In genomic region chr10:126663880-126664279, GRCh38 we compare ENCODE assay signal across 13 cellular contexts. TPM values are rescaled to one million over a fixed set of nuclear protein-coding genes. Genes with fewer than 3 reads are reported as not detected.
DNase-seq lines count a peak whose midpoint lies in the region; ATAC-seq, FAIRE-seq and TF ChIP-seq lines count a peak whose summit lies in the region.
"Had no signal": no experiment of that assay in that cellular context is flagged by ENCODE, and none has a peak within 500 bp of the region (broad histone marks: within the 10 kb centered on the region; RNA-seq: fewer than 3 reads in every experiment).

No MANE protein-coding gene starts in this region.

- FAIRE-seq in bronchial epithelial cell (lab: Jason Lieb, UNC): no peak

- TF ChIP-seq CTCF in IMR-90 (conservative IDR thresholded peaks at IDR 0.05; ENCODE audit: low read depth, low read length): no peak
- no peak for TF ChIP-seq CTCF in bronchial epithelial cell (IDR thresholded peaks at IDR 0.05; ENCODE audit: insufficient read depth, low read length, severe bottlenecking)
- no peak for TF ChIP-seq CTCF in GM13976 (IDR thresholded peaks at IDR 0.05; ENCODE audit: borderline replicate concordance, control extremely low read depth, extremely low read depth, insufficient read depth, missing control alignments)

- H3K23ac ChIP-seq in IMR-90 (ENCODE audit: low read depth, low read length): no peak overlapping the region

- no peak overlapping the region for H2AFZ ChIP-seq in IMR-90 (replicated peaks; ENCODE audit: low read length, poor library complexity)

- H4K91ac ChIP-seq in IMR-90 (ENCODE audit: insufficient read depth, low read depth, low read length): no peak overlapping the region

- H2AK9ac ChIP-seq in IMR-90 (replicated peaks; ENCODE audit: low read depth, low read length, poor library complexity): no peak overlapping the region

- no peak overlapping the region for H3K27ac ChIP-seq in IMR-90 (ENCODE audit: insufficient read depth, low read length)
- H3K27ac ChIP-seq: SJSA1 had no signal

- POLR2A ChIA-PET in IMR-90 (lab: Charles Lee; ENCODE audit: unreplicated experiment): no interaction called here

- no peaks in the 10 kb centered on the region for H3K4me1 ChIP-seq in IMR-90 (ENCODE audit: control insufficient read depth, insufficient read depth, low read length)
- H3K4me1 ChIP-seq: SJSA1 had no signal

- H3K4me3 ChIP-seq in IMR-90 (ENCODE audit: insufficient read depth, low read depth, low read length): no peak overlapping the region
- H3K4me3 ChIP-seq in bronchial epithelial cell (ENCODE audit: low read depth, low read length): no peak overlapping the region
- H3K4me3 ChIP-seq: SJSA1 had no signal

- H3K27me3 ChIP-seq in IMR-90 (ENCODE audit: control insufficient read depth, insufficient read depth, low read length) (no peaks in the 10 kb centered on the region), bronchial epithelial cell (ENCODE audit: control insufficient read depth, insufficient read depth, low read length) (no peaks in the 10 kb centered on the region)
- H3K27me3 ChIP-seq: SJSA1 had no signal

- no peak overlapping the region for H4K8ac ChIP-seq in IMR-90 (ENCODE audit: low read depth in 2 of 2, low read length in 2 of 2)

- no peak overlapping the region for H3K14ac ChIP-seq in IMR-90 (replicated peaks; ENCODE audit: low read depth, low read length)

- 33% methylated on average over 1 of the region's 5 CpGs; no CpG with 5 or more reads in 1 of the 2 experiments for WGBS in IMR-90 (ENCODE audit: extremely low coverage in 2 of 2, insufficient read length in 1 of 2), 2 experiments

- no peaks in the 10 kb centered on the region for H3K79me1 ChIP-seq in IMR-90 (ENCODE audit: low read depth in 1 of 2, low read length in 2 of 2)

- DNase-seq in A172 (ENCODE audit: low spot score): peak; percentile 41
- DNase-seq in IMR-90: peak; percentile 0
- peak; percentile 41 for DNase-seq in bronchial epithelial cell (ENCODE audit: low read depth)
- peak; percentile 34 for DNase-seq in iris pigment epithelial cell (ENCODE audit: low read depth)
- no peak for DNase-seq in stimulated activated CD4-positive, alpha-beta T cell treated with anti-CD3 and anti-CD28 coated beads, Interleukin-4, amount 100 ng/mL, for 4 hours
- DNase-seq in activated CD4-positive, CD25-positive, alpha-beta regulatory T cell (lab: John Stamatoyannopoulos, UW): no peak
- DNase-seq in activated CD4-positive, alpha-beta T cell treated with anti-CD3 and anti-CD28 coated beads for 4 hours: no peak
- DNase-seq in GM13976 (ENCODE audit: low spot score): no peak
- DNase-seq: ACHN; activated naive CD4-positive, alpha-beta T cell treated with anti-CD3 and anti-CD28 coated beads for 36 hours; H7; NCI-H446 treated with DMSO at 0.1 percent for 48 hours had no signal

- H3K9me1 ChIP-seq in IMR-90 (ENCODE audit: insufficient read depth, low read length): no peaks in the 10 kb centered on the region

- CTCF ChIA-PET in IMR-90 (lab: Yijun Ruan, JAX): no interaction called here

- no peak overlapping the region for H2BK20ac ChIP-seq in IMR-90 (ENCODE audit: low read depth, low read length)

- in situ Hi-C loops in IMR-90 (cut with MboI; ENCODE audit: low sequenced_read_pairs): no loop called here
- in situ Hi-C loops in GM13976 (cut with MboI; ENCODE audit: low sequenced_read_pairs, unreplicated experiment): no loop called here

- H4K20me1 ChIP-seq in IMR-90 (ENCODE audit: insufficient read depth, low read length): no peaks in the 10 kb centered on the region

- H3K36me3 ChIP-seq in IMR-90 (ENCODE audit: control insufficient read depth, insufficient read depth, low read length) (no peaks in the 10 kb centered on the region), bronchial epithelial cell (ENCODE audit: control insufficient read depth, insufficient read depth, low read length) (no peaks in the 10 kb centered on the region)
- H3K36me3 ChIP-seq: SJSA1 had no signal

- H3K18ac ChIP-seq in IMR-90 (ENCODE audit: low read depth, low read length): no peak overlapping the region

- no peak for TF ChIP-seq RAD21 in IMR-90 (IDR thresholded peaks at IDR 0.05; ENCODE audit: low read length)

- no TSS peak for BruUV-seq in IMR-90 (replicated peaks; lab: Mats Ljungman, UMichigan)

- dilution Hi-C loops in IMR-90 (cut with HindIII; ENCODE audit: low sequenced_read_pairs, unreplicated experiment): no loop called here

- no peaks in the 10 kb centered on the region for H3K9me3 ChIP-seq in IMR-90 (ENCODE audit: control insufficient read depth, insufficient read depth, low read length)
- H3K9me3 ChIP-seq: SJSA1 had no signal

- intact Hi-C loops in IMR-90 (cut with micrococcal nuclease): no loop called here

- H2BK120ac ChIP-seq in IMR-90 (ENCODE audit: low read depth, low read length): no peak overlapping the region

- ATAC-seq in IMR-90 (ENCODE audit: low read depth): no peak

- no peak overlapping the region for H3K4me2 ChIP-seq in IMR-90 (ENCODE audit: low read depth, low read length)

- H2AK5ac ChIP-seq in IMR-90 (ENCODE audit: low read depth, low read length): no peak overlapping the region

- H3K9ac ChIP-seq in IMR-90 (ENCODE audit: low read depth, low read length): no peak overlapping the region

- no peak overlapping the region for H3K56ac ChIP-seq in IMR-90 (ENCODE audit: extremely low read depth, insufficient read depth, low read length)

- no peak overlapping the region for H4K5ac ChIP-seq in IMR-90 (ENCODE audit: low read depth, low read length)

- H2BK15ac ChIP-seq in IMR-90 (ENCODE audit: low read depth, low read length): no peak overlapping the region

- H2BK5ac ChIP-seq in IMR-90 (ENCODE audit: low read depth, low read length, poor library complexity, severe bottlenecking): no peak overlapping the region

- TF ChIP-seq POLR2A in IMR-90 (IDR thresholded peaks at IDR 0.05; ENCODE audit: low read depth, low read length): no peak

- no peak overlapping the region for H3K4ac ChIP-seq in IMR-90 (ENCODE audit: low read depth, low read length)

TF ChIP-seq in IMR-90, 13 proteins besides CTCF, POLR2A, EP300 and RAD21:
- TF ChIP-seq CEBPB (IDR thresholded peaks at IDR 0.05; ENCODE audit: low read depth, low read length) (no peak), USF2 (IDR thresholded peaks at IDR 0.05; ENCODE audit: low read depth, low read length) (no peak), SMC3 (IDR thresholded peaks at IDR 0.05; ENCODE audit: low read depth, low read length) (no peak), CHD1 (IDR thresholded peaks at IDR 0.05; ENCODE audit: low read depth, low read length) (no peak), NFE2L2 (IDR thresholded peaks at IDR 0.05; ENCODE audit: low read depth, low read length) (no peak), RCOR1 (IDR thresholded peaks at IDR 0.05; ENCODE audit: insufficient replicate concordance, low read length) (no peak), RFX5 (IDR thresholded peaks at IDR 0.05; ENCODE audit: low read depth, low read length) (no peak), BHLHE40 (IDR thresholded peaks at IDR 0.05; ENCODE audit: low read depth, low read length) (no peak)

RNA-seq across cellular contexts. Expression of gene C10orf90, which starts 6.6 kb away (rescaled TPM):
- total RNA-seq in A172 (2014; rRNA removed; shearing (Covaris generic)): 0.57 TPM in 1 of 2 replicates, not detected in the other
- total RNA-seq in IMR-90 (2012; rRNA removed): 0.18 TPM in 1 of 2 replicates, not detected in the other
- polyA plus RNA-seq in IMR-90 (2012; rRNA removed): 0.05 TPM in 1 of 2 replicates, not detected in the other
- polyA plus RNA-seq in IMR-90 (2012; cell fraction: cytosol; rRNA removed): not detected in 2 replicates
- 0.10 TPM in 1 of 2 replicates, not detected in the other for polyA plus RNA-seq in IMR-90 (2012; cell fraction: nucleus; rRNA removed; ENCODE audit: low replicate concordance)
- total RNA-seq in bronchial epithelial cell: not detected in 2 replicates
- total RNA-seq: activated naive CD4-positive, alpha-beta T cell treated with anti-CD3 and anti-CD28 coated beads for 36 hours; SJSA1 had no signal

Comparison
In these comparisons a context has a peak if more than half of its experiments do, and no peak if none do; other contexts are left out.
1. DNase-seq: peak in A172 (single experiment), IMR-90 (single experiment), bronchial epithelial cell (single experiment) and iris pigment epithelial cell (single experiment); none in stimulated activated CD4-positive, alpha-beta T cell treated with anti-CD3 and anti-CD28 coated beads, Interleukin-4, amount 100 ng/mL, for 4 hours (0 of 2), activated CD4-positive, CD25-positive, alpha-beta regulatory T cell (0 of 4), activated CD4-positive, alpha-beta T cell treated with anti-CD3 and anti-CD28 coated beads for 4 hours (0 of 2) and GM13976 (single experiment).